ENCODE assay signal across 8 cellular contexts in the genomic region with DNA sequence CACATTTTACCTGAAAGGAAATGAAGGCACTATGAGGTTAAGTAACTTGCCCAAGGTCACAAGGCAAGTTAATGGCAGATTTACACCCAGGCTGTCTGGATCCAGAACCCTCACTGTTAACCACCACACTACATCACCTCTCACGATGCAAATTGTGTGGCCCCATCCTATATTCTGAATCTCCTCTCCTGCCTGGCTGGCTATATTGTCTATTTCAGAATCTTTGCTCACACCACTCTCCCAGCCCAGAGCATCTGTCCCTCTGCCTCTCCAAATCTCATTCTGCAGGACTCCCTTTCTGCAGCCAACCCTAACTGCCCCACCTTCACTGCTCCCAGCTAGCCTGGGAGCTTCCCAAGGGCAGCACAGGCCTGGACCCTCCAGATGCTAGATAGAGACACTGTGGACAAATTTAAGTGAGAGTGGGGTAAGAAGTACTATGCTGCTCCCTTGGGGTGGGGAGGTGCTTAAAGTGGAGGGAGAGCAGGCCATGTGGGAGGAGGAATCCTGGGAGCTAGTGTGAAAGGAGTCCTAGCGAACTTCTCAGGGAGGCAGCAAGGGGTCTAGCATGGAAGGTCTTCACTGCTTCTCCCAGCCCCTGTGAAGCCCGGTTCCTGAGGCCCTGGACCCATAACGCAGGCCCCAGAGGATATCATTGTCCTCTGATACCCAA. TPM values are rescaled to one million over a fixed set of nuclear protein-coding genes. Genes with fewer than 3 reads are reported as not detected.
A peak's percentile ranks its signal among the peaks of the same experiment; 100 is the strongest.
DNase-seq lines count a peak whose midpoint lies in the region; TF ChIP-seq lines count a peak whose summit lies in the region.

No MANE protein-coding gene starts in this region.

- no peaks in the 10 kb centered on the region for H3K36me3 ChIP-seq in esophagus (ENCODE audit: control insufficient read depth in 2 of 2, insufficient read depth in 2 of 2, low read length in 1 of 2)

- H3K4me3 ChIP-seq in esophagus (ENCODE audit: low read depth in 1 of 2, low read length in 2 of 2): peak overlapping the region; percentile 69 to 93

- CTCF ChIA-PET in RWPE1 (lab: Yijun Ruan, JAX): interaction anchor here (0.7 to 1.7 kb wide), 5 partner anchors 10 to 47 kb away, joined by 3 to 8 read pairs (median 4); partner anchors contain the start of gene C10orf95

- 13 to 17% methylated on average over 4 of the region's 4 CpGs for WGBS in esophagus, 2 donors

- no peaks in the 10 kb centered on the region for H3K27me3 ChIP-seq in esophagus (ENCODE audit: control insufficient read depth in 1 of 2, insufficient read depth in 2 of 2, low read length in 2 of 2)

- peaks cover 13% of the 10 kb centered on the region for H3K36me3 Mint-ChIP-seq in activated CD4-positive, alpha-beta T cell treated with anti-CD3 and anti-CD28 coated beads, Interleukin-2, amount 10 ng/mL, durations not matched to agents 24 days and 14 days (ENCODE audit: low read depth)
- H3K36me3 Mint-ChIP-seq in nephron progenitor cell (ENCODE audit: low read depth): no peaks in the 10 kb centered on the region

- H3K27ac Mint-ChIP-seq in activated CD4-positive, alpha-beta T cell treated with anti-CD3 and anti-CD28 coated beads, Interleukin-2, amount 10 ng/mL, durations not matched to agents 24 days and 14 days: peak overlapping the region; percentile 81
- peak overlapping the region; percentile 26 for H3K27ac Mint-ChIP-seq in nephron progenitor cell

- H3K9me3 Mint-ChIP-seq in activated CD4-positive, alpha-beta T cell treated with anti-CD3 and anti-CD28 coated beads, Interleukin-2, amount 10 ng/mL, durations not matched to agents 24 days and 14 days: no peaks in the 10 kb centered on the region
- H3K9me3 Mint-ChIP-seq in nephron progenitor cell: no peaks in the 10 kb centered on the region

- peaks cover 48% of the 10 kb centered on the region for H3K4me1 Mint-ChIP-seq in activated CD4-positive, alpha-beta T cell treated with anti-CD3 and anti-CD28 coated beads, Interleukin-2, amount 10 ng/mL, durations not matched to agents 24 days and 14 days
- peaks cover 43% of the 10 kb centered on the region for H3K4me1 Mint-ChIP-seq in nephron progenitor cell

- H3K4me1 ChIP-seq in esophagus (ENCODE audit: control insufficient read depth in 2 of 2, insufficient read depth in 2 of 2, low read length in 1 of 2): peaks cover 0 to 7% of the 10 kb centered on the region in 2 donors

- intact Hi-C loops in activated CD4-positive, alpha-beta T cell treated with anti-CD3 and anti-CD28 coated beads, Interleukin-2, amount 10 ng/mL, durations not matched to agents 24 days and 14 days (cut with micrococcal nuclease): loop anchor here (1.0 to 10.0 kb wide), 5 partner anchors 10 to 213 kb away; partner anchors contain the start of genes ACTR1A and TRIM8

- H3K9me3 ChIP-seq in esophagus (ENCODE audit: control insufficient read depth in 2 of 2, insufficient read depth in 1 of 2, low read depth in 1 of 2, low read length in 1 of 2): no peaks in the 10 kb centered on the region

- DNase-seq in activated CD4-positive, alpha-beta T cell treated with anti-CD3 and anti-CD28 coated beads, Interleukin-2, amount 10 ng/mL, durations not matched to agents 24 days and 14 days: no peak
- no peak for DNase-seq in activated CD4-positive, alpha-beta T cell treated with anti-CD3 and anti-CD28 coated beads for 1 hour
- DNase-seq in RWPE1 (ENCODE audit: low spot score) (peak; percentile 33), nephron progenitor cell (no peak), DMS153 treated with DMSO at 0.1 percent for 48 hours (lab: John Stamatoyannopoulos, UW; ENCODE audit: unreplicated experiment) (no peak), cerebellar nuclear complex (lab: John Stamatoyannopoulos, UW) (no peak), NCI-H2196 treated with DMSO at 0.1 percent for 48 hours (lab: John Stamatoyannopoulos, UW; ENCODE audit: unreplicated experiment) (no peak)

- H3K27ac ChIP-seq in RWPE1 (peak overlapping the region; percentile 84), esophagus (ENCODE audit: low read depth in 2 of 2, low read length in 1 of 2) (peak overlapping the region in 1 of 2 donors; percentile 84)

- H3K27me3 Mint-ChIP-seq in activated CD4-positive, alpha-beta T cell treated with anti-CD3 and anti-CD28 coated beads, Interleukin-2, amount 10 ng/mL, durations not matched to agents 24 days and 14 days: no peaks in the 10 kb centered on the region
- no peaks in the 10 kb centered on the region for H3K27me3 Mint-ChIP-seq in nephron progenitor cell (ENCODE audit: low read depth, poor library complexity)

- peak overlapping the region; percentile 85 for H3K4me3 Mint-ChIP-seq in activated CD4-positive, alpha-beta T cell treated with anti-CD3 and anti-CD28 coated beads, Interleukin-2, amount 10 ng/mL, durations not matched to agents 24 days and 14 days
- peak overlapping the region; percentile 89 for H3K4me3 Mint-ChIP-seq in nephron progenitor cell

- TF ChIP-seq CTCF in RWPE1 (conservative IDR thresholded peaks at IDR 0.05; ENCODE audit: low read depth) (no peak), nephron progenitor cell (IDR thresholded peaks at IDR 0.05) (no peak)

- POLR2A ChIA-PET in RWPE1 (lab: Yijun Ruan, JAX; ENCODE audit: low non-redundant PET): interaction anchor here (1.4 kb wide), 1 partner anchor 8 kb away, joined by 3 read pairs; no protein-coding TSS in a partner anchor

RNA-seq across cellular contexts. Expression of gene CUEDC2, which starts 0.8 kb away (rescaled TPM):
- total RNA-seq in activated CD4-positive, alpha-beta T cell treated with anti-CD3 and anti-CD28 coated beads, Interleukin-2, amount 10 ng/mL, durations not matched to agents 24 days and 14 days: 64.2 and 67.6 TPM in 2 replicates
- polyA plus RNA-seq in esophagus: 10 to 100 TPM; 16.3 to 30.3 TPM

RNA-seq across cellular contexts. Expression of gene FBXL15, which starts 11.0 kb away (rescaled TPM):
- total RNA-seq in activated CD4-positive, alpha-beta T cell treated with anti-CD3 and anti-CD28 coated beads, Interleukin-2, amount 10 ng/mL, durations not matched to agents 24 days and 14 days: 14.0 and 16.4 TPM in 2 replicates
- polyA plus RNA-seq in esophagus: 10 to 100 TPM in 1 of 2 donors, 1 to 10 TPM in 1; 6.3 to 15.2 TPM

RNA-seq across cellular contexts. Expression of gene PSD, which starts 13.0 kb away (rescaled TPM):
- total RNA-seq in activated CD4-positive, alpha-beta T cell treated with anti-CD3 and anti-CD28 coated beads, Interleukin-2, amount 10 ng/mL, durations not matched to agents 24 days and 14 days: 10.4 and 12.1 TPM in 2 replicates
- polyA plus RNA-seq in esophagus: 1 to 10 TPM; 1.1 to 2.1 TPM

RNA-seq across cellular contexts. Expression of gene C10orf95, which starts 19.8 kb away (rescaled TPM):
- 0.33 and 0.52 TPM in 2 replicates for total RNA-seq in activated CD4-positive, alpha-beta T cell treated with anti-CD3 and anti-CD28 coated beads, Interleukin-2, amount 10 ng/mL, durations not matched to agents 24 days and 14 days
- under 1 TPM; 0.37 to 0.65 TPM for polyA plus RNA-seq in esophagus

RNA-seq across cellular contexts. Expression of gene NFKB2, which starts 36.1 kb away (rescaled TPM):
- 300 and 311 TPM in 2 replicates for total RNA-seq in activated CD4-positive, alpha-beta T cell treated with anti-CD3 and anti-CD28 coated beads, Interleukin-2, amount 10 ng/mL, durations not matched to agents 24 days and 14 days
- 10 to 100 TPM; 11.4 to 22.6 TPM for polyA plus RNA-seq in esophagus
